8 cellular contexts compared by ENCODE assay signal in genomic region chr15:41661529-41662225, GRCh38. TPM values are rescaled to one million over a fixed set of nuclear protein-coding genes. Genes with fewer than 3 reads are reported as not detected.
DNase-seq lines count a peak whose midpoint lies in the region; ATAC-seq and TF ChIP-seq lines count a peak whose summit lies in the region.

No MANE protein-coding gene starts in this region.

- intact Hi-C loops in left lung (cut with DNase I): no loop called here

- H3K9me3 ChIP-seq in left lung: no peaks in the 10 kb centered on the region

- ATAC-seq in HG02973 (IDR thresholded peaks at IDR 0.05; ENCODE audit: unreplicated experiment): peak; percentile 36
- ATAC-seq in left lung: peak; percentile 52
- no peak for ATAC-seq in GM21526 (IDR thresholded peaks at IDR 0.05; ENCODE audit: low FRiP score, unreplicated experiment)

- peaks cover 12% of the 10 kb centered on the region in 2 donors for H3K4me1 ChIP-seq in left lung

- peak; percentile 82 for DNase-seq in Daoy (ENCODE audit: low read depth)
- peak; percentile 90 for DNase-seq in NCI-H69 (lab: John Stamatoyannopoulos, UW)
- DNase-seq in activated CD4-positive, alpha-beta T cell treated with anti-CD3 and anti-CD28 coated beads, Interleukin-2, amount 50 U/mL, for 4 hours: peak; percentile 58 to 65
- peak; percentile 80 for DNase-seq in dermis blood vessel endothelial cell
- DNase-seq in left lung: peak; percentile 84 to 94
- DNase-seq in stimulated activated CD4-positive, alpha-beta T cell treated with anti-CD3 and anti-CD28 coated beads, Interleukin-1b, Interleukin-23, amount 100 ng/mL, for 48 hours: peak; percentile 70

- peak overlapping the region; percentile 64 to 94 for H3K27ac ChIP-seq in left lung

- TF ChIP-seq CTCF in left lung (IDR thresholded peaks at IDR 0.05): no peak

- H3K27me3 ChIP-seq in left lung: no peaks in the 10 kb centered on the region

- peak overlapping the region; percentile 39 to 51 for H3K4me3 ChIP-seq in left lung

- no peaks in the 10 kb centered on the region for H3K36me3 ChIP-seq in left lung

RNA-seq across cellular contexts. Expression of gene MGA, which starts 1.5 kb away (rescaled TPM):
- total RNA-seq in Daoy (2014; rRNA removed; shearing (Covaris generic)): 28.2 and 36.2 TPM in 2 replicates
- total RNA-seq in dermis blood vessel endothelial cell (42.0 and 59.7 TPM in 2 replicates), left lung (10 to 100 TPM; 33.4 to 33.7 TPM)
